25 cellular contexts compared by ENCODE assay signal in genomic region chr2:16185671-16186391, GRCh38.
"Had no signal": no experiment of that assay in that cellular context is flagged by ENCODE, and none has a peak within 500 bp of the region (broad histone marks: within the 10 kb centered on the region; RNA-seq: fewer than 3 reads in every experiment).

No MANE protein-coding gene starts in this region.

- H3K27ac ChIP-seq: brain microvascular endothelial cell, cardiac muscle cell, Peyer's patch, RWPE1, SJCRH30 had no signal

- H3K27me3 Mint-ChIP-seq: activated CD4-positive, alpha-beta T cell treated with anti-CD3 and anti-CD28 coated beads, Interleukin-2, amount 10 ng/mL, durations not matched to agents 24 days and 14 days; activated CD8-positive, alpha-beta memory T cell treated with anti-CD3 and anti-CD28 coated beads, Interleukin-2, amount 10 ng/mL, durations not matched to agents 7 days and 5 days; activated naive CD8-positive, alpha-beta T cell had no signal

- H3K4me1 ChIP-seq: Peyer's patch, SJCRH30 had no signal

- H3K9me3 ChIP-seq: Peyer's patch, SJCRH30 had no signal

- H3K27me3 ChIP-seq: brain microvascular endothelial cell, Peyer's patch, SJCRH30 had no signal

- DNase-seq: activated B cell treated with CpG ODN at 0.5 μM for 24 hours; activated CD4-positive, alpha-beta T cell treated with anti-CD3 and anti-CD28 coated beads for 1 hour; activated CD4-positive, alpha-beta T cell treated with anti-CD3 and anti-CD28 coated beads, Interleukin-2, amount 10 ng/mL, durations not matched to agents 24 days and 14 days; activated CD4-positive, alpha-beta T cell treated with anti-CD3 and anti-CD28 coated beads, Interleukin-2, amount 50 U/mL, for 48 hours; activated CD8-positive, alpha-beta memory T cell treated with anti-CD3 and anti-CD28 coated beads, Interleukin-2, amount 10 ng/mL, durations not matched to agents 7 days and 5 days; activated effector memory CD4-positive, alpha-beta T cell treated with Interleukin-2 at 50 U/mL for 16 hours; activated naive CD4-positive, alpha-beta T cell treated with Interleukin-2 at 50 U/mL for 16 hours; activated T-cell treated with anti-CD3 and anti-CD28 coated beads, Interleukin-2, amount 50 U/mL, for 24 hours; amygdala; brain microvascular endothelial cell; KBM-7; NCI-H1048; NCI-H146; NCI-H1930; NCI-H446; NCI-H524; Peyer's patch; Right ventricle myocardium superior; SJCRH30; T-helper 17 cell; T-helper 9 cell had no signal

- H3K4me1 Mint-ChIP-seq: activated B cell treated with CpG ODN at 0.5 μM for 24 hours; activated CD4-positive, alpha-beta T cell treated with anti-CD3 and anti-CD28 coated beads, Interleukin-2, amount 10 ng/mL, durations not matched to agents 24 days and 14 days; activated CD8-positive, alpha-beta memory T cell treated with anti-CD3 and anti-CD28 coated beads, Interleukin-2, amount 10 ng/mL, durations not matched to agents 7 days and 5 days had no signal

- H3K4me3 ChIP-seq: cardiac muscle cell, Peyer's patch, SJCRH30 had no signal

- H3K9me3 Mint-ChIP-seq: activated B cell treated with CpG ODN at 0.5 μM for 24 hours; activated CD4-positive, alpha-beta T cell treated with anti-CD3 and anti-CD28 coated beads, Interleukin-2, amount 10 ng/mL, durations not matched to agents 24 days and 14 days; activated T-cell treated with anti-CD3 and anti-CD28 coated beads, Interleukin-2, amount 50 U/mL, for 24 hours; activated T-helper 1 cell treated with anti-CD3 and anti-CD28 coated beads, Interleukin-12 subunit alpha, Interleukin-12 subunit beta, Interleukin-2, Interleukin-4 antibody, amounts not matched to agents 30 ng/mL and 10 ng/mL and 1 ng/mL, durations not matched to agents 14 hours and 24 hours and 36 hours had no signal

- ATAC-seq: activated CD8-positive, alpha-beta memory T cell treated with anti-CD3 and anti-CD28 coated beads, Interleukin-2, amount 10 ng/mL, durations not matched to agents 7 days and 5 days; T-helper 17 cell had no signal

- H3K36me3 Mint-ChIP-seq: activated CD8-positive, alpha-beta memory T cell treated with anti-CD3 and anti-CD28 coated beads, Interleukin-2, amount 10 ng/mL, durations not matched to agents 7 days and 5 days; activated naive CD8-positive, alpha-beta T cell had no signal

- H3K4me3 Mint-ChIP-seq: activated B cell treated with CpG ODN at 0.5 μM for 24 hours; activated CD4-positive, alpha-beta T cell treated with anti-CD3 and anti-CD28 coated beads, Interleukin-2, amount 10 ng/mL, durations not matched to agents 24 days and 14 days; activated CD8-positive, alpha-beta memory T cell treated with anti-CD3 and anti-CD28 coated beads, Interleukin-2, amount 10 ng/mL, durations not matched to agents 7 days and 5 days; activated naive CD8-positive, alpha-beta T cell; activated T-cell treated with anti-CD3 and anti-CD28 coated beads, Interleukin-2, amount 50 U/mL, for 24 hours; activated T-helper 1 cell treated with anti-CD3 and anti-CD28 coated beads, Interleukin-12 subunit alpha, Interleukin-12 subunit beta, Interleukin-2, Interleukin-4 antibody, amounts not matched to agents 30 ng/mL and 10 ng/mL and 1 ng/mL, durations not matched to agents 14 hours and 24 hours and 36 hours; T-helper 17 cell had no signal

- H3K27ac Mint-ChIP-seq: activated B cell treated with CpG ODN at 0.5 μM for 24 hours; activated CD4-positive, alpha-beta T cell treated with anti-CD3 and anti-CD28 coated beads, Interleukin-2, amount 10 ng/mL, durations not matched to agents 24 days and 14 days; activated CD8-positive, alpha-beta memory T cell treated with anti-CD3 and anti-CD28 coated beads, Interleukin-2, amount 10 ng/mL, durations not matched to agents 7 days and 5 days; activated naive CD8-positive, alpha-beta T cell; activated T-cell treated with anti-CD3 and anti-CD28 coated beads, Interleukin-2, amount 50 U/mL, for 24 hours; activated T-helper 1 cell treated with anti-CD3 and anti-CD28 coated beads, Interleukin-12 subunit alpha, Interleukin-12 subunit beta, Interleukin-2, Interleukin-4 antibody, amounts not matched to agents 30 ng/mL and 10 ng/mL and 1 ng/mL, durations not matched to agents 14 hours and 24 hours and 36 hours; T-helper 17 cell had no signal

- H3K36me3 ChIP-seq: brain microvascular endothelial cell, cardiac muscle cell, Peyer's patch, SJCRH30 had no signal
